ENCODE assay signal across 8 cellular contexts in the genomic region with DNA sequence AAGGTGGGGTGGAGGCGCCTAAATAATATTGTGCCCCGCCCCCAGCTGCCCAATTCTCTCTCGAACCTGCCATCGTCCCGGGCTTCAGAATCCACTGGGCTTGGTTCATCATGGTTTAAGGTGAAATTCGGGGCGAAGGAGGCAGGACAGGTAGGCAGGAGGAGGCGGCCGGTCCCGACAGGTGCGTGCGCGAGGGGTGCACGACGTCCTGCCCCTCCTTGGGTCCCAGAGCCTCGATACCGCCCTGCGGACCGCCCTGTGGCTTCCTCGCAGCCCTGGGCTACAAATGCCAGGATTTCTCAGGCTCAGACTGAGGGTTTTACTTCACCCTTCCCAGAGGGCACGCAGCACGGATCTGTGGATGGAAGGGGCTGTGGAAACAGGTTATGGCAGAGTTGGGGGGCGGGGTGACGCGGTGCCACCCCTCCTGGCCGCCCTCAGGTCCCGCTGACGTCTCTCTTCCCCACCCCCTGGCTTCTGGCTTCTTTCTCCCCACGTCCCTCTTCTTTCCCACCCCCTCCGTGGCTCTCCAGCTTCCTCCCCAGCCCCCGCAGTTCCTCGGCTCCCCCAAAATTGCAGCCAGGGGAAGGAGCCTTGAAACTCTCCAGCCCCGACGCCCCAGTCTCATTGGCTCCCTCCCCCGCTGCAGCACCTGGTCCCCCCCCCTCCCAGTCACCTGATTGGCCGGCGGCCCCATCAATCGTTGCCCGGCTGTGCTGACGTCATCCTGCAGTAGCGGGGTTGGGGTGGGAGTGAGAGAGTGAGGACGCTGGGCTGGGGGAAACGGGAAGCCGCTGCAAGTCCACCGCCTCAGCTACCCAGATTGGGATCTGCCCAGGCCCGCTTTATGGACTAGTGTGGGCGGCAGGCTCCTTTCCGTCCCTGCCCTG. TPM values are rescaled to one million over a fixed set of nuclear protein-coding genes. Genes with fewer than 3 reads are reported as not detected.
DNase-seq lines count a peak whose midpoint lies in the region; ATAC-seq, FAIRE-seq and TF ChIP-seq lines count a peak whose summit lies in the region.

A gene (plus strand): TSS at position 725 of the 890 bp plus-strand sequence. CDS start 278 bp downstream, outside the sequence.

- H3K27me3 ChIP-seq in HCT116 (ENCODE audit: insufficient read depth, low read length) = no peaks in the 10 kb centered on the region
- H3K27me3 ChIP-seq in ascending aorta = no peaks in the 10 kb centered on the region
- no peaks in the 10 kb centered on the region for H3K27me3 ChIP-seq in right cardiac atrium (ENCODE audit: control insufficient read depth, insufficient read depth)

- H3K27ac ChIP-seq in HCT116 (ENCODE audit: low read depth, low read length) (peak within 1 kb of the TSS; percentile 41; the same call in 1 of the 2 replicates), ascending aorta (peak within 1 kb of the TSS; percentile 79 to 84), right cardiac atrium (ENCODE audit: low read length) (peak within 1 kb of the TSS; percentile 50)

- TSS peak; percentile 54 for BruUV-seq in HCT116 (replicated peaks; lab: Mats Ljungman, UMichigan)

- H4K20me1 ChIP-seq in HCT116 (ENCODE audit: insufficient read depth) = no peaks in the 10 kb centered on the region

- ATAC-seq in HCT116 (peak; percentile 79), right cardiac atrium (peak; percentile 82 to 89)

- WGBS in right cardiac atrium = under 1% methylated on average over 48 of the region's 48 CpGs

- H3K4me1 ChIP-seq in HCT116 (ENCODE audit: control insufficient read depth in 1 of 2, insufficient read depth in 2 of 2, low read length in 2 of 2) = peaks cover 7 to 35% of the 10 kb centered on the region in 2 experiments
- peaks cover 6 to 7% of the 10 kb centered on the region in 2 donors for H3K4me1 ChIP-seq in ascending aorta
- H3K4me1 ChIP-seq in right cardiac atrium (ENCODE audit: control insufficient read depth, insufficient read depth, low read length) = peaks cover 12% of the 10 kb centered on the region

- no peaks in the 10 kb centered on the region for H3K9me2 ChIP-seq in HCT116 (ENCODE audit: insufficient read depth)

- peak; percentile 92 for FAIRE-seq in urothelium cell line (lab: Jason Lieb, UNC)

- H3K79me2 ChIP-seq in HCT116 (ENCODE audit: insufficient read depth, low read length) = no peaks in the 10 kb centered on the region

- H3K36me3 ChIP-seq in HCT116 (ENCODE audit: control insufficient read depth in 1 of 2, insufficient read depth in 2 of 2, low read length in 2 of 2) (no peaks in the 10 kb centered on the region; a peak in 1 of 4 replicates), ascending aorta (peaks cover 0 to under 1% of the 10 kb centered on the region in 2 donors)

- POLR2A ChIA-PET in HCT116 (lab: Charles Lee) = no interaction called here

- no peak for TF ChIP-seq POLR2A in HCT116 (IDR thresholded peaks at IDR 0.05; ENCODE audit: borderline replicate concordance, extremely low read depth, insufficient read depth, insufficient read length)

- TF ChIP-seq RAD21 in HCT116 (IDR thresholded peaks at IDR 0.05; ENCODE audit: low read depth) = no peak

- intact Hi-C loops in HCT116 (cut with micrococcal nuclease) (no loop called here), ascending aorta (cut with DNase I) (loop anchor here (1.0 kb wide), 2 partner anchors 21 to 58 kb away; a partner anchor contains a TSS), right cardiac atrium (cut with DNase I) (no loop called here)

- H2AFZ ChIP-seq in HCT116 (ENCODE audit: low read depth, low read length, poor library complexity, severe bottlenecking) = no peak within 1 kb of the TSS

- RAD21 ChIA-PET in HCT116 (lab: Charles Lee; ENCODE audit: low non-redundant PET in 1 of 2, low total read pairs in 2 of 2, uncharacterized antibody in 2 of 2, unreplicated experiment in 2 of 2) = no interaction called here

- CTCF ChIA-PET in HCT116 (lab: Charles Lee) = no interaction called here

- H3K9me3 ChIP-seq in HCT116 (ENCODE audit: control insufficient read depth in 1 of 2, insufficient read depth in 1 of 2, low read depth in 1 of 2, low read length in 2 of 2) (no peaks in the 10 kb centered on the region), ascending aorta (no peaks in the 10 kb centered on the region), right cardiac atrium (ENCODE audit: control insufficient read depth, low read length) (no peaks in the 10 kb centered on the region)

- TF ChIP-seq CTCF in HCT116 (IDR thresholded peaks at IDR 0.05 in 2 of 3, conservative IDR thresholded peaks at IDR 0.05 in 1 of 3; ENCODE audit: borderline replicate concordance in 1 of 3, insufficient read depth in 1 of 3, low read depth in 2 of 3, low read length in 2 of 3) (no peak), ascending aorta (IDR thresholded peaks at IDR 0.05) (no peak)

- DNase-seq in EH (ENCODE audit: low read depth) (peak; percentile 68), HCT116 (ENCODE audit: low read depth, low spot score) (no peak), NCI-H128 (lab: John Stamatoyannopoulos, UW; ENCODE audit: unreplicated experiment) (peak; percentile 78), T-helper 9 cell (peak; percentile 88), ascending aorta (ENCODE audit: low spot score in 2 of 2) (peak; percentile 53 to 85), right cardiac atrium (peak; percentile 88 to 95 (median 90)), putamen (ENCODE audit: low spot score) (peak; percentile 81), urothelium cell line (ENCODE audit: low spot score) (peak; percentile 100)

- H3K4me2 ChIP-seq in HCT116 (ENCODE audit: low read length) = peak within 1 kb of the TSS; percentile 73

- H3K9ac ChIP-seq in HCT116 (ENCODE audit: low read length) = peak within 1 kb of the TSS; percentile 59

- peak within 1 kb of the TSS; percentile 51 to 59 for H3K4me3 ChIP-seq in HCT116 (replicated peaks in 1 of 2; ENCODE audit: low read depth in 1 of 2, low read length in 2 of 2)
- peak within 1 kb of the TSS; percentile 68 to 74 for H3K4me3 ChIP-seq in ascending aorta
- H3K4me3 ChIP-seq in right cardiac atrium (ENCODE audit: low read length) = peak within 1 kb of the TSS; percentile 83

TF ChIP-seq in HCT116, 20 proteins besides CTCF, POLR2A, EP300 and RAD21 (continues in another document):
- 0 out of 2 replicates have a peak, but pooled peaks have one; percentile 11 for TF ChIP-seq POLR2AphosphoS5 (IDR thresholded peaks at IDR 0.05; ENCODE audit: low read depth, low read length)
- TF ChIP-seq, protein P1, sequence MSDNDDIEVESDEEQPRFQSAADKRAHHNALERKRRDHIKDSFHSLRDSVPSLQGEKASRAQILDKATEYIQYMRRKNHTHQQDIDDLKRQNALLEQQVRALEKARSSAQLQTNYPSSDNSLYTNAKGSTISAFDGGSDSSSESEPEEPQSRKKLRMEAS (IDR thresholded peaks at IDR 0.05) = no peak
- TF ChIP-seq, protein P2, sequence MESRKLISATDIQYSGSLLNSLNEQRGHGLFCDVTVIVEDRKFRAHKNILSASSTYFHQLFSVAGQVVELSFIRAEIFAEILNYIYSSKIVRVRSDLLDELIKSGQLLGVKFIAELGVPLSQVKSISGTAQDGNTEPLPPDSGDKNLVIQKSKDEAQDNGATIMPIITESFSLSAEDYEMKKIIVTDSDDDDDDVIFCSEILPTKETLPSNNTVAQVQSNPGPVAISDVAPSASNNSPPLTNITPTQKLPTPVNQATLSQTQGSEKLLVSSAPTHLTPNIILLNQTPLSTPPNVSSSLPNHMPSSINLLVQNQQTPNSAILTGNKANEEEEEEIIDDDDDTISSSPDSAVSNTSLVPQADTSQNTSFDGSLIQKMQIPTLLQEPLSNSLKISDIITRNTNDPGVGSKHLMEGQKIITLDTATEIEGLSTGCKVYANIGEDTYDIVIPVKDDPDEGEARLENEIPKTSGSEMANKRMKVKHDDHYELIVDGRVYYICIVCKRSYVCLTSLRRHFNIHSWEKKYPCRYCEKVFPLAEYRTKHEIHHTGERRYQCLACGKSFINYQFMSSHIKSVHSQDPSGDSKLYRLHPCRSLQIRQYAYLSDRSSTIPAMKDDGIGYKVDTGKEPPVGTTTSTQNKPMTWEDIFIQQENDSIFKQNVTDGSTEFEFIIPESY (IDR thresholded peaks at IDR 0.05; ENCODE audit: extremely low read depth, insufficient replicate concordance, low read length) = no peak
- TF ChIP-seq, protein P3, sequence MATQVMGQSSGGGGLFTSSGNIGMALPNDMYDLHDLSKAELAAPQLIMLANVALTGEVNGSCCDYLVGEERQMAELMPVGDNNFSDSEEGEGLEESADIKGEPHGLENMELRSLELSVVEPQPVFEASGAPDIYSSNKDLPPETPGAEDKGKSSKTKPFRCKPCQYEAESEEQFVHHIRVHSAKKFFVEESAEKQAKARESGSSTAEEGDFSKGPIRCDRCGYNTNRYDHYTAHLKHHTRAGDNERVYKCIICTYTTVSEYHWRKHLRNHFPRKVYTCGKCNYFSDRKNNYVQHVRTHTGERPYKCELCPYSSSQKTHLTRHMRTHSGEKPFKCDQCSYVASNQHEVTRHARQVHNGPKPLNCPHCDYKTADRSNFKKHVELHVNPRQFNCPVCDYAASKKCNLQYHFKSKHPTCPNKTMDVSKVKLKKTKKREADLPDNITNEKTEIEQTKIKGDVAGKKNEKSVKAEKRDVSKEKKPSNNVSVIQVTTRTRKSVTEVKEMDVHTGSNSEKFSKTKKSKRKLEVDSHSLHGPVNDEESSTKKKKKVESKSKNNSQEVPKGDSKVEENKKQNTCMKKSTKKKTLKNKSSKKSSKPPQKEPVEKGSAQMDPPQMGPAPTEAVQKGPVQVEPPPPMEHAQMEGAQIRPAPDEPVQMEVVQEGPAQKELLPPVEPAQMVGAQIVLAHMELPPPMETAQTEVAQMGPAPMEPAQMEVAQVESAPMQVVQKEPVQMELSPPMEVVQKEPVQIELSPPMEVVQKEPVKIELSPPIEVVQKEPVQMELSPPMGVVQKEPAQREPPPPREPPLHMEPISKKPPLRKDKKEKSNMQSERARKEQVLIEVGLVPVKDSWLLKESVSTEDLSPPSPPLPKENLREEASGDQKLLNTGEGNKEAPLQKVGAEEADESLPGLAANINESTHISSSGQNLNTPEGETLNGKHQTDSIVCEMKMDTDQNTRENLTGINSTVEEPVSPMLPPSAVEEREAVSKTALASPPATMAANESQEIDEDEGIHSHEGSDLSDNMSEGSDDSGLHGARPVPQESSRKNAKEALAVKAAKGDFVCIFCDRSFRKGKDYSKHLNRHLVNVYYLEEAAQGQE (IDR thresholded peaks at IDR 0.05; ENCODE audit: low read depth) = no peak
- TF ChIP-seq JUND (IDR thresholded peaks at IDR 0.05) = no peak
- TF ChIP-seq EGR1 (IDR thresholded peaks at IDR 0.05; ENCODE audit: low read depth) = no peak
- no peak for TF ChIP-seq EZH2phosphoT487 (IDR thresholded peaks at IDR 0.05; ENCODE audit: borderline replicate concordance)
- TF ChIP-seq ZFX (IDR thresholded peaks at IDR 0.05) = no peak
- no peak for TF ChIP-seq CEBPB (IDR thresholded peaks at IDR 0.05; ENCODE audit: low read depth)
- TF ChIP-seq, protein P4, sequence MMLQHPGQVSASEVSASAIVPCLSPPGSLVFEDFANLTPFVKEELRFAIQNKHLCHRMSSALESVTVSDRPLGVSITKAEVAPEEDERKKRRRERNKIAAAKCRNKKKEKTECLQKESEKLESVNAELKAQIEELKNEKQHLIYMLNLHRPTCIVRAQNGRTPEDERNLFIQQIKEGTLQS (IDR thresholded peaks at IDR 0.05) = no peak

RNA-seq across cellular contexts. Expression of the gene that starts here (rescaled TPM):
- 23.0 TPM for total RNA-seq in HCT116 (2021; ENCODE audit: unreplicated experiment)
- polyA plus RNA-seq in HCT116 (2012) = 24.2 and 27.6 TPM in 2 replicates
- 132 TPM for total RNA-seq in ascending aorta
- 10 to 100 TPM in 3 of 4 donors, 1 to 10 TPM in 1; 7.0 to 11.1 (median 10.7) TPM for total RNA-seq in right cardiac atrium
- polyA plus RNA-seq in right cardiac atrium = 13.6 TPM
